1 cellular context compared by ENCODE assay signal in the genomic region with DNA sequence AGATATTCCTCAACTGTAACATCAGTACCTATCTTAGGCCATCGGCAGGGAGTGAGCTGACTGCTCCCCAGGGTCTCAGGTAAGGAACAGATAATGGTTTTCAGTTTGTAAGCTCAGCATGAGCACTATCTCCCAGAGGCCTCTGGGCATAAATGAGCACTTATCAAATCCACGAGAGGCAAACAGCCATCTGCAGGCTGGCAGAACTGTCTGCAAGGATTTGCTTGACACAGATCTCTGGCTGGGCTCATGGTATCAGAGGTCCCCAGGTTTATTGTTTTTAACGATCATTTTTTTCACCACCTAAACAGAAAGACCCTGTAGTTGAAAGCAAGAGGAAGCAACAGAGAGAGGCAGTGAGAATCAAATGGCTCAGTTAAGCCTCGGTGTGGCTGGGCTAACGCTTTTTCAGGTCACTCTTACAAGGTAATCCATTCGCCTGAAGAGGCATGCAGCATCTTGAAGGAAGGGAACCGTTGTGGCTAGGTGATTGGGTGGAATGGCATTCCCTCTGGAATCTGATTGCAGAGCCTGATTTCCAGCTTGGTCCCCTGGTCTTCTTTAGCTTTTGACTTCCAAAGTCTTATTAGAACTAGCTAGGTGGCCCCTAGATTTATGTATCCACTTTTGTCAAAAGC.
TF ChIP-seq lines count a peak whose summit lies in the region.

No MANE protein-coding gene starts in this region.

TF ChIP-seq in K562, 482 proteins besides CTCF, POLR2A, EP300 and RAD21 (continued from another document and continues in another):
- TF ChIP-seq, protein P1, sequence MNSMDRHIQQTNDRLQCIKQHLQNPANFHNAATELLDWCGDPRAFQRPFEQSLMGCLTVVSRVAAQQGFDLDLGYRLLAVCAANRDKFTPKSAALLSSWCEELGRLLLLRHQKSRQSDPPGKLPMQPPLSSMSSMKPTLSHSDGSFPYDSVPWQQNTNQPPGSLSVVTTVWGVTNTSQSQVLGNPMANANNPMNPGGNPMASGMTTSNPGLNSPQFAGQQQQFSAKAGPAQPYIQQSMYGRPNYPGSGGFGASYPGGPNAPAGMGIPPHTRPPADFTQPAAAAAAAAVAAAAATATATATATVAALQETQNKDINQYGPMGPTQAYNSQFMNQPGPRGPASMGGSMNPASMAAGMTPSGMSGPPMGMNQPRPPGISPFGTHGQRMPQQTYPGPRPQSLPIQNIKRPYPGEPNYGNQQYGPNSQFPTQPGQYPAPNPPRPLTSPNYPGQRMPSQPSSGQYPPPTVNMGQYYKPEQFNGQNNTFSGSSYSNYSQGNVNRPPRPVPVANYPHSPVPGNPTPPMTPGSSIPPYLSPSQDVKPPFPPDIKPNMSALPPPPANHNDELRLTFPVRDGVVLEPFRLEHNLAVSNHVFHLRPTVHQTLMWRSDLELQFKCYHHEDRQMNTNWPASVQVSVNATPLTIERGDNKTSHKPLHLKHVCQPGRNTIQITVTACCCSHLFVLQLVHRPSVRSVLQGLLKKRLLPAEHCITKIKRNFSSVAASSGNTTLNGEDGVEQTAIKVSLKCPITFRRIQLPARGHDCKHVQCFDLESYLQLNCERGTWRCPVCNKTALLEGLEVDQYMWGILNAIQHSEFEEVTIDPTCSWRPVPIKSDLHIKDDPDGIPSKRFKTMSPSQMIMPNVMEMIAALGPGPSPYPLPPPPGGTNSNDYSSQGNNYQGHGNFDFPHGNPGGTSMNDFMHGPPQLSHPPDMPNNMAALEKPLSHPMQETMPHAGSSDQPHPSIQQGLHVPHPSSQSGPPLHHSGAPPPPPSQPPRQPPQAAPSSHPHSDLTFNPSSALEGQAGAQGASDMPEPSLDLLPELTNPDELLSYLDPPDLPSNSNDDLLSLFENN (IDR thresholded peaks at IDR 0.05; ENCODE audit: low read depth in 2 of 2, low read length in 2 of 2) = no peak
- TF ChIP-seq, protein P2, sequence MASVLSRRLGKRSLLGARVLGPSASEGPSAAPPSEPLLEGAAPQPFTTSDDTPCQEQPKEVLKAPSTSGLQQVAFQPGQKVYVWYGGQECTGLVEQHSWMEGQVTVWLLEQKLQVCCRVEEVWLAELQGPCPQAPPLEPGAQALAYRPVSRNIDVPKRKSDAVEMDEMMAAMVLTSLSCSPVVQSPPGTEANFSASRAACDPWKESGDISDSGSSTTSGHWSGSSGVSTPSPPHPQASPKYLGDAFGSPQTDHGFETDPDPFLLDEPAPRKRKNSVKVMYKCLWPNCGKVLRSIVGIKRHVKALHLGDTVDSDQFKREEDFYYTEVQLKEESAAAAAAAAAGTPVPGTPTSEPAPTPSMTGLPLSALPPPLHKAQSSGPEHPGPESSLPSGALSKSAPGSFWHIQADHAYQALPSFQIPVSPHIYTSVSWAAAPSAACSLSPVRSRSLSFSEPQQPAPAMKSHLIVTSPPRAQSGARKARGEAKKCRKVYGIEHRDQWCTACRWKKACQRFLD (CRISPR knock-in tag; IDR thresholded peaks at IDR 0.05) = no peak
- TF ChIP-seq ZBTB7A (IDR thresholded peaks at IDR 0.05; ENCODE audit: borderline replicate concordance, control insufficient read depth, low read depth, low read length) (no peak), U2AF2 (optimal IDR thresholded peaks at IDR 0.05; ENCODE audit: low read depth, low read length) (no peak), DIDO1 (tag; IDR thresholded peaks at IDR 0.05; ENCODE audit: low read depth) (no peak), ZFX (CRISPR knock-in tag; IDR thresholded peaks at IDR 0.05) (no peak), NFIC (IDR thresholded peaks at IDR 0.05) (peak; percentile 56), DLX4 (CRISPR knock-in tag; IDR thresholded peaks at IDR 0.05) (no peak), ZNF77 (CRISPR knock-in tag; IDR thresholded peaks at IDR 0.05) (no peak), HDAC1 (IDR thresholded peaks at IDR 0.05) (peak in 1 of 2 experiments; percentile 50; a peak in 1 of 4 replicates), PHF20 (IDR thresholded peaks at IDR 0.05; ENCODE audit: partially characterized antibody) (no peak), ZNF212 (CRISPR knock-in tag; IDR thresholded peaks at IDR 0.05) (no peak), ZNF449 (CRISPR knock-in tag; IDR thresholded peaks at IDR 0.05) (no peak), ZNF766 (CRISPR knock-in tag; conservative IDR thresholded peaks at IDR 0.05) (no peak), ZNF134 (CRISPR knock-in tag; conservative IDR thresholded peaks at IDR 0.05) (no peak), MBD1 (CRISPR knock-in tag; IDR thresholded peaks at IDR 0.05) (no peak), RBBP5 (IDR thresholded peaks at IDR 0.05; ENCODE audit: borderline replicate concordance, insufficient read depth, low read length, poor library complexity, severe bottlenecking) (no peak), FUS (optimal IDR thresholded peaks at IDR 0.05; ENCODE audit: low read depth, low read length) (no peak), GTF2A2 (tag; IDR thresholded peaks at IDR 0.05) (no peak), TCF3 (CRISPR knock-in tag; IDR thresholded peaks at IDR 0.05) (peak; percentile 70), ILK (tag; IDR thresholded peaks at IDR 0.05; ENCODE audit: borderline replicate concordance, low read depth) (no peak), HMGN3 (IDR thresholded peaks at IDR 0.05; ENCODE audit: borderline replicate concordance, extremely low read depth, insufficient read length, low read depth, low read length) (no peak), ZNF354B (CRISPR knock-in tag; IDR thresholded peaks at IDR 0.05) (no peak), KLF13 (tag; IDR thresholded peaks at IDR 0.05; ENCODE audit: borderline replicate concordance, low read depth) (no peak), KAT8 (IDR thresholded peaks at IDR 0.05; ENCODE audit: low read depth) (no peak), SIN3B (IDR thresholded peaks at IDR 0.05; ENCODE audit: low read depth) (no peak), MXI1 (IDR thresholded peaks at IDR 0.05; ENCODE audit: low read depth, low read length) (no peak), FOXA3 (CRISPR knock-in tag; conservative IDR thresholded peaks at IDR 0.05 in 1 of 2, IDR thresholded peaks at IDR 0.05 in 1 of 2) (no peak), KLF6 (CRISPR knock-in tag; IDR thresholded peaks at IDR 0.05; ENCODE audit: borderline replicate concordance) (no peak), NR1H2 (CRISPR knock-in tag; IDR thresholded peaks at IDR 0.05) (no peak), NCOA1 (IDR thresholded peaks at IDR 0.05; ENCODE audit: low read depth) (no peak), ZFP36 (IDR thresholded peaks at IDR 0.05; ENCODE audit: low read depth, low read length, partially characterized antibody) (no peak), ZNF23 (CRISPR knock-in tag; IDR thresholded peaks at IDR 0.05) (no peak), SMARCE1 (IDR thresholded peaks at IDR 0.05) (no peak), MTA2 (IDR thresholded peaks at IDR 0.05; ENCODE audit: low read depth) (0 out of 2 replicates have a peak, but pooled peaks have one; percentile 26), RBM39 (optimal IDR thresholded peaks at IDR 0.05; ENCODE audit: low read depth, low read length) (no peak), ZNF165 (CRISPR knock-in tag; IDR thresholded peaks at IDR 0.05; ENCODE audit: borderline replicate concordance) (no peak), CC2D1A (IDR thresholded peaks at IDR 0.05) (peak; percentile 52; the same call in 1 of the 2 replicates), KDM1A (IDR thresholded peaks at IDR 0.05) (peak; percentile 72 to 74), BCL6 (CRISPR knock-in tag; IDR thresholded peaks at IDR 0.05) (no peak), KDM2B (CRISPR knock-in tag; IDR thresholded peaks at IDR 0.05) (no peak), KLF10 (CRISPR knock-in tag; IDR thresholded peaks at IDR 0.05) (no peak), ZBTB2 (IDR thresholded peaks at IDR 0.05) (no peak), POLR2B (IDR thresholded peaks at IDR 0.05; ENCODE audit: low read depth, partially characterized antibody) (no peak), NCOR1 (IDR thresholded peaks at IDR 0.05) (peak; percentile 87), CBFA2T3 (IDR thresholded peaks at IDR 0.05) (peak; percentile 94), TCFL5 (CRISPR knock-in tag; conservative IDR thresholded peaks at IDR 0.05) (no peak)
- TF ChIP-seq, protein P3, sequence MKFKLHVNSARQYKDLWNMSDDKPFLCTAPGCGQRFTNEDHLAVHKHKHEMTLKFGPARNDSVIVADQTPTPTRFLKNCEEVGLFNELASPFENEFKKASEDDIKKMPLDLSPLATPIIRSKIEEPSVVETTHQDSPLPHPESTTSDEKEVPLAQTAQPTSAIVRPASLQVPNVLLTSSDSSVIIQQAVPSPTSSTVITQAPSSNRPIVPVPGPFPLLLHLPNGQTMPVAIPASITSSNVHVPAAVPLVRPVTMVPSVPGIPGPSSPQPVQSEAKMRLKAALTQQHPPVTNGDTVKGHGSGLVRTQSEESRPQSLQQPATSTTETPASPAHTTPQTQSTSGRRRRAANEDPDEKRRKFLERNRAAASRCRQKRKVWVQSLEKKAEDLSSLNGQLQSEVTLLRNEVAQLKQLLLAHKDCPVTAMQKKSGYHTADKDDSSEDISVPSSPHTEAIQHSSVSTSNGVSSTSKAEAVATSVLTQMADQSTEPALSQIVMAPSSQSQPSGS (CRISPR knock-in tag; IDR thresholded peaks at IDR 0.05) = no peak
- TF ChIP-seq, protein P4, sequence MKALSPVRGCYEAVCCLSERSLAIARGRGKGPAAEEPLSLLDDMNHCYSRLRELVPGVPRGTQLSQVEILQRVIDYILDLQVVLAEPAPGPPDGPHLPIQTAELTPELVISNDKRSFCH (CRISPR knock-in tag; IDR thresholded peaks at IDR 0.05) = no peak
- TF ChIP-seq, protein P4 (tag; IDR thresholded peaks at IDR 0.05) = no peak
- TF ChIP-seq, protein P5, sequence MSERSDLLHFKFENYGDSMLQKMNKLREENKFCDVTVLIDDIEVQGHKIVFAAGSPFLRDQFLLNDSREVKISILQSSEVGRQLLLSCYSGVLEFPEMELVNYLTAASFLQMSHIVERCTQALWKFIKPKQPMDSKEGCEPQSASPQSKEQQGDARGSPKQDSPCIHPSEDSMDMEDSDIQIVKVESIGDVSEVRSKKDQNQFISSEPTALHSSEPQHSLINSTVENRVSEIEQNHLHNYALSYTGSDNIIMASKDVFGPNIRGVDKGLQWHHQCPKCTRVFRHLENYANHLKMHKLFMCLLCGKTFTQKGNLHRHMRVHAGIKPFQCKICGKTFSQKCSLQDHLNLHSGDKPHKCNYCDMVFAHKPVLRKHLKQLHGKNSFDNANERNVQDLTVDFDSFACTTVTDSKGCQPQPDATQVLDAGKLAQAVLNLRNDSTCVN (CRISPR knock-in tag; IDR thresholded peaks at IDR 0.05) = no peak
- TF ChIP-seq, protein P6, sequence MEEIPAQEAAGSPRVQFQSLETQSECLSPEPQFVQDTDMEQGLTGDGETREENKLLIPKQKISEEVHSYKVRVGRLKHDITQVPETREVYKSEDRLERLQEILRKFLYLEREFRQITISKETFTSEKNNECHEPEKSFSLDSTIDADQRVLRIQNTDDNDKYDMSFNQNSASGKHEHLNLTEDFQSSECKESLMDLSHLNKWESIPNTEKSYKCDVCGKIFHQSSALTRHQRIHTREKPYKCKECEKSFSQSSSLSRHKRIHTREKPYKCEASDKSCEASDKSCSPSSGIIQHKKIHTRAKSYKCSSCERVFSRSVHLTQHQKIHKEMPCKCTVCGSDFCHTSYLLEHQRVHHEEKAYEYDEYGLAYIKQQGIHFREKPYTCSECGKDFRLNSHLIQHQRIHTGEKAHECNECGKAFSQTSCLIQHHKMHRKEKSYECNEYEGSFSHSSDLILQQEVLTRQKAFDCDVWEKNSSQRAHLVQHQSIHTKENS (CRISPR knock-in tag; IDR thresholded peaks at IDR 0.05) = no peak
- TF ChIP-seq, protein P7, sequence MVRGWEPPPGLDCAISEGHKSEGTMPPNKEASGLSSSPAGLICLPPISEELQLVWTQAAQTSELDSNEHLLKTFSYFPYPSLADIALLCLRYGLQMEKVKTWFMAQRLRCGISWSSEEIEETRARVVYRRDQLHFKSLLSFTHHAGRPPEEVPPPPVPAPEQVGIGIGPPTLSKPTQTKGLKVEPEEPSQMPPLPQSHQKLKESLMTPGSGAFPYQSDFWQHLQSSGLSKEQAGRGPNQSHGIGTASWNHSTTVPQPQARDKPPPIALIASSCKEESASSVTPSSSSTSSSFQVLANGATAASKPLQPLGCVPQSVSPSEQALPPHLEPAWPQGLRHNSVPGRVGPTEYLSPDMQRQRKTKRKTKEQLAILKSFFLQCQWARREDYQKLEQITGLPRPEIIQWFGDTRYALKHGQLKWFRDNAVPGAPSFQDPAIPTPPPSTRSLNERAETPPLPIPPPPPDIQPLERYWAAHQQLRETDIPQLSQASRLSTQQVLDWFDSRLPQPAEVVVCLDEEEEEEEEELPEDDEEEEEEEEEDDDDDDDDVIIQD (CRISPR knock-in tag; IDR thresholded peaks at IDR 0.05) = no peak
